ENCODE assay signal across 28 cellular contexts in the genomic region with DNA sequence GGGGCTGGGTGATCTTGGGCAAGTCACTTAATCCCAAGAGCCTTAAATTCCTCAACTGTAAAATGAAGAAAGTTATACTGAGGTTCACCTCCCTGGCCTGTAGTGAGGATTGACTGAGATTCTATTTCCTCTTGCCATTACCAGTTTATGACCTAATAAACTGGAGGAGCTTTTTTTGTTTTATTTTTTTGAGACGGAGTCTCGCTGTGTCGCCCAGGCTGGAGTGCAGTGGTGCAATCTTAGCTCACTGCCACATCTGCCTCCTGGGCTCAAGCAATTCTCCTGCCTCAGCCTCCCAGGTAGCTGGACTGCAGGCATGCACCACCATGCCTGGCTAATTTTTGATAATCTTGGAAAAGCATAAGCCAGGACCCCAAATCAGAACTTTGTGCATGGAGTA.
"Had no signal": no experiment of that assay in that cellular context is flagged by ENCODE, and none has a peak within 500 bp of the region (broad histone marks: within the 10 kb centered on the region; RNA-seq: fewer than 3 reads in every experiment).

No MANE protein-coding gene starts in this region.

- H3K4me1 ChIP-seq: ascending aorta, breast epithelium had no signal

- H3K9me3 Mint-ChIP-seq: activated CD4-positive, alpha-beta memory T cell treated with anti-CD3 and anti-CD28 coated beads, Interleukin-2, amount 10 ng/mL, durations not matched to agents 7 days and 5 days; activated CD4-positive, alpha-beta T cell treated with anti-CD3 and anti-CD28 coated beads, Interleukin-2, amount 10 ng/mL, durations not matched to agents 7 days and 5 days; activated naive CD4-positive, alpha-beta T cell treated with anti-CD3 and anti-CD28 coated beads, Interleukin-2, amount 10 ng/mL, durations not matched to agents 7 days and 5 days; activated naive CD4-positive, alpha-beta T cell treated with anti-CD3 and anti-CD28 coated beads, Interleukin-2, amount 50 U/mL, for 72 hours; activated naive CD8-positive, alpha-beta T cell treated with anti-CD3 and anti-CD28 coated beads, Interleukin-2, amount 10 ng/mL, durations not matched to agents 7 days and 5 days; activated T-cell treated with anti-CD3 and anti-CD28 coated beads, Interleukin-2, amount 50 U/mL, for 24 hours; activated T-cell treated with anti-CD3 and anti-CD28 coated beads, Interleukin-2, amount 50 U/mL, for 72 hours; dendritic cell treated with granulocyte-macrophage colony-stimulating factor and Interleukin-4, amounts not matched to agents 40 ng/mL and 50 ng/mL, for 4 days; endodermal cell had no signal

- DNase-seq: activated CD4-positive, alpha-beta memory T cell treated with anti-CD3 and anti-CD28 coated beads, Interleukin-2, amount 10 ng/mL, durations not matched to agents 7 days and 5 days; activated CD4-positive, alpha-beta T cell treated with anti-CD3 and anti-CD28 coated beads for 36 hours; activated CD4-positive, alpha-beta T cell treated with anti-CD3 and anti-CD28 coated beads, Interleukin-2, amount 10 ng/mL, durations not matched to agents 7 days and 5 days; activated CD4-positive, alpha-beta T cell treated with anti-CD3 and anti-CD28 coated beads, Interleukin-2, amount 50 U/mL, for 4 hours; activated CD4-positive, CD25-positive, alpha-beta regulatory T cell; activated CD4-positive, CD25-positive, alpha-beta regulatory T cell treated with anti-CD3 and anti-CD28 coated beads, Interleukin-2, amount 50 U/mL, for 72 hours; activated CD8-positive, alpha-beta memory T cell treated with anti-CD3 and anti-CD28 coated beads, Interleukin-2, amount 50 U/mL, for 48 hours; activated gamma-delta T cell; activated naive CD4-positive, alpha-beta T cell; activated naive CD4-positive, alpha-beta T cell treated with anti-CD3 and anti-CD28 coated beads, Interleukin-2, amount 10 ng/mL, durations not matched to agents 7 days and 5 days; activated naive CD8-positive, alpha-beta T cell treated with anti-CD3 and anti-CD28 coated beads, Interleukin-2, amount 10 ng/mL, durations not matched to agents 7 days and 5 days; activated T-cell treated with anti-CD3 and anti-CD28 coated beads for 4 hours; activated T-cell treated with anti-CD3 and anti-CD28 coated beads, Interleukin-2, amount 50 U/mL, for 72 hours; central memory CD4-positive, alpha-beta T cell; dorsolateral prefrontal cortex; effector memory CD4-positive, alpha-beta T cell; endodermal cell; foreskin fibroblast; T-helper 2 cell had no signal

- H3K36me3 Mint-ChIP-seq: activated naive CD4-positive, alpha-beta T cell treated with anti-CD3 and anti-CD28 coated beads, Interleukin-2, amount 10 ng/mL, durations not matched to agents 7 days and 5 days; activated naive CD4-positive, alpha-beta T cell treated with anti-CD3 and anti-CD28 coated beads, Interleukin-2, amount 50 U/mL, for 72 hours had no signal

- H3K4me3 ChIP-seq: ascending aorta, breast epithelium, cardiac muscle cell, coronary artery, dorsolateral prefrontal cortex had no signal

- H3K27me3 Mint-ChIP-seq: activated CD4-positive, alpha-beta memory T cell treated with anti-CD3 and anti-CD28 coated beads, Interleukin-2, amount 10 ng/mL, durations not matched to agents 7 days and 5 days; activated CD4-positive, alpha-beta T cell treated with anti-CD3 and anti-CD28 coated beads, Interleukin-2, amount 10 ng/mL, durations not matched to agents 7 days and 5 days; activated T-cell treated with anti-CD3 and anti-CD28 coated beads, Interleukin-2, amount 50 U/mL, for 24 hours; brain; dendritic cell treated with granulocyte-macrophage colony-stimulating factor and Interleukin-4, amounts not matched to agents 40 ng/mL and 50 ng/mL, for 4 days had no signal

- H3K9me3 ChIP-seq: ascending aorta, breast epithelium had no signal

- H3K36me3 ChIP-seq: breast epithelium, cardiac muscle cell had no signal

- H3K27ac Mint-ChIP-seq: activated CD4-positive, alpha-beta memory T cell treated with anti-CD3 and anti-CD28 coated beads, Interleukin-2, amount 10 ng/mL, durations not matched to agents 7 days and 5 days; activated CD4-positive, alpha-beta T cell treated with anti-CD3 and anti-CD28 coated beads for 36 hours; activated CD4-positive, alpha-beta T cell treated with anti-CD3 and anti-CD28 coated beads, Interleukin-2, amount 10 ng/mL, durations not matched to agents 7 days and 5 days; activated naive CD4-positive, alpha-beta T cell treated with anti-CD3 and anti-CD28 coated beads, Interleukin-2, amount 10 ng/mL, durations not matched to agents 7 days and 5 days; activated naive CD4-positive, alpha-beta T cell treated with anti-CD3 and anti-CD28 coated beads, Interleukin-2, amount 50 U/mL, for 72 hours; activated naive CD8-positive, alpha-beta T cell treated with anti-CD3 and anti-CD28 coated beads, Interleukin-2, amount 10 ng/mL, durations not matched to agents 7 days and 5 days; activated T-cell treated with anti-CD3 and anti-CD28 coated beads, Interleukin-2, amount 50 U/mL, for 24 hours; activated T-cell treated with anti-CD3 and anti-CD28 coated beads, Interleukin-2, amount 50 U/mL, for 72 hours; brain; dendritic cell treated with granulocyte-macrophage colony-stimulating factor and Interleukin-4, amounts not matched to agents 40 ng/mL and 50 ng/mL, for 4 days; endodermal cell had no signal

- H3K27ac ChIP-seq: ascending aorta, breast epithelium, cardiac muscle cell, coronary artery, dorsolateral prefrontal cortex had no signal

- ATAC-seq: activated CD4-positive, alpha-beta T cell treated with anti-CD3 and anti-CD28 coated beads for 36 hours; activated naive CD4-positive, alpha-beta T cell treated with anti-CD3 and anti-CD28 coated beads, Interleukin-2, amount 50 U/mL, for 72 hours; activated T-cell treated with anti-CD3 and anti-CD28 coated beads, Interleukin-2, amount 50 U/mL, for 72 hours; esophagus mucosa had no signal

- H3K4me1 Mint-ChIP-seq: activated CD4-positive, alpha-beta memory T cell treated with anti-CD3 and anti-CD28 coated beads, Interleukin-2, amount 10 ng/mL, durations not matched to agents 7 days and 5 days; activated naive CD4-positive, alpha-beta T cell treated with anti-CD3 and anti-CD28 coated beads, Interleukin-2, amount 10 ng/mL, durations not matched to agents 7 days and 5 days; activated naive CD8-positive, alpha-beta T cell treated with anti-CD3 and anti-CD28 coated beads, Interleukin-2, amount 10 ng/mL, durations not matched to agents 7 days and 5 days had no signal

- H3K4me3 Mint-ChIP-seq: activated CD4-positive, alpha-beta memory T cell treated with anti-CD3 and anti-CD28 coated beads, Interleukin-2, amount 10 ng/mL, durations not matched to agents 7 days and 5 days; activated CD4-positive, alpha-beta T cell treated with anti-CD3 and anti-CD28 coated beads for 36 hours; activated CD4-positive, alpha-beta T cell treated with anti-CD3 and anti-CD28 coated beads, Interleukin-2, amount 10 ng/mL, durations not matched to agents 7 days and 5 days; activated naive CD4-positive, alpha-beta T cell treated with anti-CD3 and anti-CD28 coated beads, Interleukin-2, amount 10 ng/mL, durations not matched to agents 7 days and 5 days; activated naive CD8-positive, alpha-beta T cell treated with anti-CD3 and anti-CD28 coated beads, Interleukin-2, amount 10 ng/mL, durations not matched to agents 7 days and 5 days; activated T-cell treated with anti-CD3 and anti-CD28 coated beads, Interleukin-2, amount 50 U/mL, for 24 hours; activated T-cell treated with anti-CD3 and anti-CD28 coated beads, Interleukin-2, amount 50 U/mL, for 72 hours; brain; dendritic cell treated with granulocyte-macrophage colony-stimulating factor and Interleukin-4, amounts not matched to agents 40 ng/mL and 50 ng/mL, for 4 days; endodermal cell had no signal

- H3K27me3 ChIP-seq: ascending aorta, breast epithelium, cardiac muscle cell, dorsolateral prefrontal cortex had no signal
